10 cellular contexts compared by ENCODE assay signal in genomic region chr7:69674701-69675182, GRCh38.
DNase-seq lines count a peak whose midpoint lies in the region; ATAC-seq and TF ChIP-seq lines count a peak whose summit lies in the region.
"Had no signal": no experiment of that assay in that cellular context is flagged by ENCODE, and none has a peak within 500 bp of the region (broad histone marks: within the 10 kb centered on the region; RNA-seq: fewer than 3 reads in every experiment).

No MANE protein-coding gene starts in this region.

- no peaks in the 10 kb centered on the region; the same call in none of the 2 replicates for H3K4me1 ChIP-seq in H9 (ENCODE audit: insufficient read depth, low read length)
- no peaks in the 10 kb centered on the region for H3K4me1 ChIP-seq in prostate gland (replicated peaks)

- no peaks in the 10 kb centered on the region for H3K79me1 ChIP-seq in H9 (ENCODE audit: insufficient read depth, low read depth, low read length, poor library complexity, severe bottlenecking)

- H3K27ac ChIP-seq in H9 (ENCODE audit: insufficient read length, low read depth, low read length) = no peak overlapping the region
- peak overlapping the region in 1 of 2 donors; percentile 10 for H3K27ac ChIP-seq in prostate gland

- no peak overlapping the region for H3K4ac ChIP-seq in H9 (ENCODE audit: low read depth, low read length)

- no peak overlapping the region for H2BK120ac ChIP-seq in H9 (ENCODE audit: low read depth, low read length, poor library complexity, severe bottlenecking)

- peak overlapping the region; percentile 83 for H2BK20ac ChIP-seq in H9 (ENCODE audit: low read depth, low read length, poor library complexity, severe bottlenecking)

- no peaks in the 10 kb centered on the region for H4K20me1 ChIP-seq in H9 (ENCODE audit: control insufficient read depth, insufficient read depth, insufficient read length)

- no peak overlapping the region for H2BK12ac ChIP-seq in H9 (ENCODE audit: insufficient read length, low read depth, low read length)

- H3K9me3 Mint-ChIP-seq in H9 = no peaks in the 10 kb centered on the region
- no peaks in the 10 kb centered on the region for H3K9me3 Mint-ChIP-seq in T-helper 2 cell treated with Interferon-gamma antibody and Interleukin-4, amounts not matched to agents 5 μg/mL and 100 μg/mL, for 36 hours
- H3K9me3 Mint-ChIP-seq: activated naive CD4-positive, alpha-beta T cell treated with anti-CD3 and anti-CD28 coated beads for 36 hours; stimulated activated naive CD8-positive, alpha-beta T cell treated with anti-CD3 and anti-CD28 coated beads, Interleukin-15, Interleukin-2, amounts not matched to agents 100 ng/mL and 50 ng/mL, for 24 hours had no signal

- H2AFZ ChIP-seq in H9 (ENCODE audit: low read length) = no peak overlapping the region

- no peak overlapping the region for H3K23ac ChIP-seq in H9 (ENCODE audit: insufficient read length, low read depth, low read length)

- no peak overlapping the region for H3K14ac ChIP-seq in H9 (ENCODE audit: insufficient read depth, low read length)

- no peak for DNase-seq in H9
- DNase-seq in prostate gland (ENCODE audit: low spot score) = peak; percentile 26
- no peak for DNase-seq in GM19238 (ENCODE audit: insufficient read length, low spot score)
- DNase-seq in NOMO-1 (lab: John Stamatoyannopoulos, UW; ENCODE audit: unreplicated experiment in 2 of 2) = no peak
- DNase-seq in T-helper 2 cell treated with Interferon-gamma antibody and Interleukin-4, amounts not matched to agents 5 μg/mL and 100 μg/mL, for 36 hours (ENCODE audit: low spot score) = no peak
- DNase-seq: activated naive CD4-positive, alpha-beta T cell treated with anti-CD3 and anti-CD28 coated beads for 36 hours; NCI-H774 had no signal

- H3T11ph ChIP-seq in H9 (ENCODE audit: low read length) = no peak overlapping the region

- H3K27me3 Mint-ChIP-seq in H9 (ENCODE audit: low read depth) = no peaks in the 10 kb centered on the region; the same call in 1 of the 2 replicates
- no peaks in the 10 kb centered on the region for H3K27me3 Mint-ChIP-seq in T-helper 2 cell treated with Interferon-gamma antibody and Interleukin-4, amounts not matched to agents 5 μg/mL and 100 μg/mL, for 36 hours (ENCODE audit: low read depth)
- H3K27me3 Mint-ChIP-seq: stimulated activated naive CD8-positive, alpha-beta T cell treated with anti-CD3 and anti-CD28 coated beads, Interleukin-15, Interleukin-2, amounts not matched to agents 100 ng/mL and 50 ng/mL, for 24 hours had no signal

- no CpG with 5 or more reads among the region's 4 CpGs for WGBS in H9 (ENCODE audit: extremely low coverage, insufficient read length, low lambda C conversion rate)
- WGBS in prostate gland = 51% methylated on average over 4 of the region's 4 CpGs

- no peak overlapping the region for H2BK5ac ChIP-seq in H9 (ENCODE audit: insufficient read length, low read length)

- no peak overlapping the region for H3K18ac ChIP-seq in H9 (ENCODE audit: insufficient read length, low read depth, low read length)

- H3K9ac ChIP-seq in H9 (ENCODE audit: extremely low read depth, insufficient read length, low read length) = no peak overlapping the region

- H4K91ac ChIP-seq in H9 (ENCODE audit: insufficient read length, low read depth, low read length) = no peak overlapping the region

- H2BK15ac ChIP-seq in H9 (ENCODE audit: low read depth, low read length) = no peak overlapping the region

- H3K9me3 ChIP-seq in H9 (ENCODE audit: control insufficient read depth, low read depth, low read length) = no peaks in the 10 kb centered on the region
- H3K9me3 ChIP-seq in prostate gland = no peaks in the 10 kb centered on the region

- no peak overlapping the region for H3K56ac ChIP-seq in H9 (ENCODE audit: insufficient read length, low read depth, low read length)

- no peak overlapping the region for H3K4me3 Mint-ChIP-seq in H9
- H3K4me3 Mint-ChIP-seq in T-helper 2 cell treated with Interferon-gamma antibody and Interleukin-4, amounts not matched to agents 5 μg/mL and 100 μg/mL, for 36 hours = no peak overlapping the region
- H3K4me3 Mint-ChIP-seq: activated naive CD4-positive, alpha-beta T cell treated with anti-CD3 and anti-CD28 coated beads for 36 hours; stimulated activated naive CD8-positive, alpha-beta T cell treated with anti-CD3 and anti-CD28 coated beads, Interleukin-15, Interleukin-2, amounts not matched to agents 100 ng/mL and 50 ng/mL, for 24 hours had no signal

- peaks cover 2% of the 10 kb centered on the region for H3K23me2 ChIP-seq in H9 (ENCODE audit: insufficient read length, low read depth, low read length, poor library complexity, severe bottlenecking)

- H3K4me3 ChIP-seq in prostate gland = no peak overlapping the region

- intact Hi-C loops in prostate gland (cut with DNase I) = no loop called here

- H3K27me3 ChIP-seq in H9 (ENCODE audit: insufficient read depth, low read length) (no peaks in the 10 kb centered on the region), prostate gland (replicated peaks; ENCODE audit: insufficient read depth) (no peaks in the 10 kb centered on the region)

- no peak overlapping the region for H4K8ac ChIP-seq in H9 (replicated peaks; ENCODE audit: insufficient read length, low read depth, low read length)

- no peak for TF ChIP-seq POLR2A in prostate gland (IDR thresholded peaks at IDR 0.05)

- ATAC-seq in GM19035 (IDR thresholded peaks at IDR 0.05; ENCODE audit: unreplicated experiment) (peak; percentile 74), HG03457 (IDR thresholded peaks at IDR 0.05; ENCODE audit: unreplicated experiment) (peak; percentile 85)

- H3K4me1 Mint-ChIP-seq in H9 = peaks cover 24 to 30% of the 10 kb centered on the region in 2 experiments
- H3K4me1 Mint-ChIP-seq in T-helper 2 cell treated with Interferon-gamma antibody and Interleukin-4, amounts not matched to agents 5 μg/mL and 100 μg/mL, for 36 hours (ENCODE audit: low read depth) = no peaks in the 10 kb centered on the region

- H3K4me2 ChIP-seq in H9 (ENCODE audit: insufficient read depth, insufficient read length, low read length) = no peak overlapping the region

- no peaks in the 10 kb centered on the region for H3K36me3 Mint-ChIP-seq in H9 (ENCODE audit: insufficient read depth in 1 of 3, low read depth in 3 of 3)
- no peaks in the 10 kb centered on the region for H3K36me3 Mint-ChIP-seq in T-helper 2 cell treated with Interferon-gamma antibody and Interleukin-4, amounts not matched to agents 5 μg/mL and 100 μg/mL, for 36 hours (ENCODE audit: low read depth)

- TF ChIP-seq CTCF in H9 (conservative IDR thresholded peaks at IDR 0.05) (no peak), prostate gland (IDR thresholded peaks at IDR 0.05) (no peak)

- no peak overlapping the region for H4K5ac ChIP-seq in H9 (ENCODE audit: insufficient read length, low read depth, low read length)

- H3K79me2 ChIP-seq in H9 (ENCODE audit: insufficient read depth, low read length) = no peaks in the 10 kb centered on the region

- H3K36me3 ChIP-seq in prostate gland = no peaks in the 10 kb centered on the region

- H2AK5ac ChIP-seq in H9 (ENCODE audit: insufficient read length, low read length) = no peak overlapping the region

- peak overlapping the region in 1 of 3 experiments; percentile 42; a peak in 1 of 7 replicates for H3K27ac Mint-ChIP-seq in H9
- H3K27ac Mint-ChIP-seq in T-helper 2 cell treated with Interferon-gamma antibody and Interleukin-4, amounts not matched to agents 5 μg/mL and 100 μg/mL, for 36 hours = no peak overlapping the region
- H3K27ac Mint-ChIP-seq: activated naive CD4-positive, alpha-beta T cell treated with anti-CD3 and anti-CD28 coated beads for 36 hours; stimulated activated naive CD8-positive, alpha-beta T cell treated with anti-CD3 and anti-CD28 coated beads, Interleukin-15, Interleukin-2, amounts not matched to agents 100 ng/mL and 50 ng/mL, for 24 hours had no signal
